8 cellular contexts compared by ENCODE assay signal in the genomic region with DNA sequence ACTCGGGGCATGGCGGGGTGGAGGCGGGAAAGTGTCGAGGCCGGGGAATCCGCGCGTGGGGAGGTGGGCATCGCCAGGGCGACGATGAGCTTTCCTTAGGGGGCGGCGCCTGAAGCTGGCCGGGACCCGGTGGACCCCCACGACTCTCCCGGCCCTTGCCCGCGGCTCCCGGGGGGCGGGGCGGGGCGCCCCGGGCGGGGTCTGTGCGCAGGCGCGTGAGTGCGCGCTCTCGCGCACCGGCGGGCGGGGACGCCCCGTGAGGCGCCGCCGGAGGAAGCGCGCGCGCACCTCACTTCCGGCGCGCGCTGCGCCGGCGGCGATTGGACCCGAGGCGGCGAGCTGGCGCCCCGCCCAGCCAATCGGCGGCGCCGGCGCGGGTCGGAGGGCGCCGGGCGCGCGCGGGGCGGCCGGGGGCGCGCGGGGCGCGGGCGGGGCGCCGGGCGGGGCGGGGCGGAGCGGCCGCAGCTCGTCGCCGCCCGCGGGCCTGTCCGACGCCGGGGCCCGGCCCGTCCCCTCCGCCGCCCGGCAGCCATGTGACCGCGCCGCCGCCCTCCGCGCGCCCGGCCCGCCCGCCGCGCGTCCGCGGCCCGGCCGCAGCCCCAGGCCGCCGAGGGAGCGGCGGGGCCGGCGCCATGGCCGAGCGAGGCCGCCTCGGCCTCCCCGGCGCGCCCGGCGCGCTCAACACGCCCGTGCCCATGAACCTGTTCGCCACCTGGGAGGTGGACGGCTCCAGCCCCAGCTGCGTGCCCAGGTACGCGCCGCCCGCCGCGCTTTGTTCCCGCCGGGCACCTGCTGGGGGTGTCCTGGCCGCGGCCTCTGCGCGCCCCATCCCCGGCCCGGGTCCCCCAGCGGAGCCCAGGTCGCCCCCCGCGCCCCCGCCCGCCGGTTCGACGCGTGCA. TPM values are rescaled to one million over a fixed set of nuclear protein-coding genes. Genes with fewer than 3 reads are reported as not detected.
DNase-seq lines count a peak whose midpoint lies in the region; ATAC-seq and TF ChIP-seq lines count a peak whose summit lies in the region.

A gene (plus strand): TSS at position 462 of the 899 bp plus-strand sequence. CDS start 171 bp downstream, at position 633.

- peak within 1 kb of the TSS; percentile 87 for H3K4me3 ChIP-seq in SK-N-MC
- H3K4me3 ChIP-seq in thyroid gland (replicated peaks in 1 of 3): peak within 1 kb of the TSS; percentile 30 to 86 (median 60)

- H3K9ac ChIP-seq in SK-N-MC (ENCODE audit: insufficient read length): peak within 1 kb of the TSS; percentile 65

- no peak for TF ChIP-seq CTCF in omental fat pad (IDR thresholded peaks at IDR 0.05)
- no peak for TF ChIP-seq CTCF in thyroid gland (IDR thresholded peaks at IDR 0.05)

- H3K9me3 Mint-ChIP-seq in activated naive CD4-positive, alpha-beta T cell treated with anti-CD3 and anti-CD28 coated beads, Interleukin-2, amount 50 U/mL, for 24 hours: no peaks in the 10 kb centered on the region

- peak in 1 of 2 donors; percentile 46 for TF ChIP-seq POLR2A in thyroid gland (IDR thresholded peaks at IDR 0.05)

- H3K27me3 ChIP-seq in thyroid gland: no peaks in the 10 kb centered on the region

- H3K27ac Mint-ChIP-seq in activated naive CD4-positive, alpha-beta T cell treated with anti-CD3 and anti-CD28 coated beads, Interleukin-2, amount 50 U/mL, for 24 hours: peak within 1 kb of the TSS; percentile 59

- intact Hi-C loops in thyroid gland (cut with DNase I): loop anchor here (5.0 kb wide), 1 partner anchor 178 kb away; a partner anchor contains a TSS

- no peaks in the 10 kb centered on the region for H3K27me3 Mint-ChIP-seq in activated naive CD4-positive, alpha-beta T cell treated with anti-CD3 and anti-CD28 coated beads, Interleukin-2, amount 50 U/mL, for 24 hours

- WGBS in thyroid gland, 2 donors: no CpG with 5 or more reads among the region's 160 CpGs

- peaks cover 16 to 33% of the 10 kb centered on the region in 2 donors for H3K4me1 ChIP-seq in thyroid gland

- DNase-seq in EH (ENCODE audit: low read depth): peak; percentile 83
- DNase-seq in LHCN-M2 (ENCODE audit: low read depth): peak; percentile 77
- no peak for DNase-seq in SK-N-MC (ENCODE audit: low read depth, low spot score)
- DNase-seq in glomerular endothelial cell (ENCODE audit: extremely low read depth, low read depth, low spot score): no peak
- no peak for DNase-seq in omental fat pad (ENCODE audit: low spot score)
- DNase-seq in thyroid gland: peak; percentile 76

- peak within 1 kb of the TSS; percentile 93 for H3K4me3 Mint-ChIP-seq in activated naive CD4-positive, alpha-beta T cell treated with anti-CD3 and anti-CD28 coated beads, Interleukin-2, amount 50 U/mL, for 24 hours

- H3K36me3 ChIP-seq in SK-N-MC (ENCODE audit: insufficient read depth, low read length) (no peaks in the 10 kb centered on the region), thyroid gland (no peaks in the 10 kb centered on the region)

- H3K9me3 ChIP-seq in SK-N-MC (ENCODE audit: low read depth, low read length): no peaks in the 10 kb centered on the region
- no peaks in the 10 kb centered on the region for H3K9me3 ChIP-seq in thyroid gland

- H3K27ac ChIP-seq in SK-N-MC: peak within 1 kb of the TSS; percentile 60
- peak within 1 kb of the TSS; percentile 82 to 93 (median 84) for H3K27ac ChIP-seq in thyroid gland

- H3K36me3 Mint-ChIP-seq in activated naive CD4-positive, alpha-beta T cell treated with anti-CD3 and anti-CD28 coated beads, Interleukin-2, amount 50 U/mL, for 24 hours: no peaks in the 10 kb centered on the region

- H3K4me1 Mint-ChIP-seq in activated naive CD4-positive, alpha-beta T cell treated with anti-CD3 and anti-CD28 coated beads, Interleukin-2, amount 50 U/mL, for 24 hours: peaks cover 29% of the 10 kb centered on the region

- ATAC-seq in GM21737 (IDR thresholded peaks at IDR 0.05; ENCODE audit: unreplicated experiment) (peak; percentile 61), omental fat pad (ENCODE audit: low FRiP score) (peak; percentile 87)

RNA-seq across cellular contexts. Expression of the gene that starts here (rescaled TPM):
- total RNA-seq in LHCN-M2 (2014; rRNA removed) (39.6 and 45.3 TPM in 2 replicates), glomerular endothelial cell (82.9 and 124 TPM in 2 replicates), omental fat pad (10 to 100 TPM; 47.5 to 78.5 (median 68.9) TPM), thyroid gland (10 to 100 TPM; 54.6 to 85.2 (median 72.1) TPM)
- polyA plus RNA-seq in LHCN-M2 (2012): 38.8 TPM

Comparison
In these comparisons a context has a peak if more than half of its experiments do, and no peak if none do; other contexts are left out.
1. DNase-seq: peak in EH (single experiment), LHCN-M2 (single experiment) and thyroid gland (2 of 2); none in SK-N-MC (single experiment), glomerular endothelial cell (single experiment) and omental fat pad (single experiment).